ENCODE assay signal across 1 cellular context in the genomic region with DNA sequence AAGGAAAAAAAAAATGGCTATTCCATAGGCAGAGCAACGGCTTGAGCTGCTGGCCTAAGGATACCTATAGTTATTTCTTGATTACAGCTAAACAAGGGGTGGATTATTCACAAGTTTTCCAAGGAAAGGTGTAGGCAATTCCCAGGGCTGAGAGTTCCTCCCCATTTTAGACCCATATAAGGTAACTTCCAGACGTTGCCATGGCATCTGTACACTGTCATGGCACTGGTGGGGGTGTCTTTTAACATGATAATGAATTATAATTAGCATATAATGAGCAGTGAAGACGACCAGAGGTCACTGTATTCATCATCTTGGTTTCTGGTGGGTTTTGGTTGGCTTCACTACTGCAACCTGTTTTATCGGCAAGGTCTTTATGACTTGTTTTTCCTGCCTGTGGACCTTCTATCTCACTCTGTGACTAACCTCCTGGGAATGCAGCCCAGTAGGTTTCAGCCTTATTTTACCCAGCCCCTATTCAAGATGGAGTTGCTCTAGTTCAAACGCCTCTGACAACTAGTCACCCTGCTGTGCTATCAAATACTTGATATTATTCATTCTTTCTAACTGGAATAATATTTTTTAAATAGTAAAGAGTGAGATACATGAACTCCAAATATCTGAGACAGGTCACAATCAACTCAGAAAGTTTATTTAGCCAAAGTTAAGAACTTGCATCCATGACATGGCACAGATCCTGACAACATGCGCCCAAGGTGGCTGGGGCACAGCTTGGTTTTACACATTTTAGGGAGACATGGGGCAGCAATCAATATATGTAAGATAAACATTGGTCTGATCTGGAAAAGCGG.
TF ChIP-seq lines count a peak whose summit lies in the region.

No MANE protein-coding gene starts in this region.

TF ChIP-seq in IMR-90, 13 proteins besides CTCF, POLR2A, EP300 and RAD21 (continued from another document):
- TF ChIP-seq, protein P1, sequence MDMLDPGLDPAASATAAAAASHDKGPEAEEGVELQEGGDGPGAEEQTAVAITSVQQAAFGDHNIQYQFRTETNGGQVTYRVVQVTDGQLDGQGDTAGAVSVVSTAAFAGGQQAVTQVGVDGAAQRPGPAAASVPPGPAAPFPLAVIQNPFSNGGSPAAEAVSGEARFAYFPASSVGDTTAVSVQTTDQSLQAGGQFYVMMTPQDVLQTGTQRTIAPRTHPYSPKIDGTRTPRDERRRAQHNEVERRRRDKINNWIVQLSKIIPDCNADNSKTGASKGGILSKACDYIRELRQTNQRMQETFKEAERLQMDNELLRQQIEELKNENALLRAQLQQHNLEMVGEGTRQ (IDR thresholded peaks at IDR 0.05; ENCODE audit: low read depth, low read length): no peak
- TF ChIP-seq CEBPB (IDR thresholded peaks at IDR 0.05; ENCODE audit: low read depth, low read length): no peak
- TF ChIP-seq RCOR1 (IDR thresholded peaks at IDR 0.05; ENCODE audit: insufficient replicate concordance, low read length): no peak
- no peak for TF ChIP-seq SMC3 (IDR thresholded peaks at IDR 0.05; ENCODE audit: low read depth, low read length)
- no peak for TF ChIP-seq MXI1 (IDR thresholded peaks at IDR 0.05; ENCODE audit: borderline replicate concordance, low read depth, low read length)
TF ChIP-seq in IMR-90: peak in this region for 0.
